8 cellular contexts compared by ENCODE assay signal in genomic region chr9:31443630-31444457, GRCh38.
DNase-seq lines count a peak whose midpoint lies in the region; ATAC-seq and TF ChIP-seq lines count a peak whose summit lies in the region.
"Not testable (repeated sequence)": the region's sequence is repeated elsewhere in the genome, so short reads cannot be mapped to it uniquely, and the experiment has no call there.

No MANE protein-coding gene starts in this region.

- H3K27me3 Mint-ChIP-seq in progenitor cell of endocrine pancreas, result not testable (repeated sequence)

- H3K4me1 Mint-ChIP-seq in progenitor cell of endocrine pancreas (ENCODE audit: low read depth), result peaks cover 22% of the 10 kb centered on the region

- DNase-seq in NCI-H69 (lab: John Stamatoyannopoulos, UW) (peak; percentile 66), glomerular visceral epithelial cell (ENCODE audit: extremely low spot score) (peak; percentile 54)
- DNase-seq in progenitor cell of endocrine pancreas (ENCODE audit: low spot score, unreplicated experiment), result not testable (repeated sequence)

- H3K9me3 Mint-ChIP-seq in progenitor cell of endocrine pancreas (ENCODE audit: low read depth), result not testable (repeated sequence)

- peak overlapping the region; percentile 92 for H3K27ac Mint-ChIP-seq in progenitor cell of endocrine pancreas

- not testable (repeated sequence) for H3K4me3 Mint-ChIP-seq in progenitor cell of endocrine pancreas (ENCODE audit: low read depth)

- not testable (repeated sequence) for TF ChIP-seq CTCF in progenitor cell of endocrine pancreas (IDR thresholded peaks at IDR 0.05; ENCODE audit: unreplicated experiment)

- H3K36me3 Mint-ChIP-seq in progenitor cell of endocrine pancreas (ENCODE audit: insufficient read depth), result not testable (repeated sequence)

- ATAC-seq in GM18508 (IDR thresholded peaks at IDR 0.05; ENCODE audit: insufficient read depth, unreplicated experiment), result peak; percentile 67
- peak; percentile 81 for ATAC-seq in GM19395 (IDR thresholded peaks at IDR 0.05; ENCODE audit: unreplicated experiment)
- peak; percentile 79 for ATAC-seq in GM21717 (IDR thresholded peaks at IDR 0.05; ENCODE audit: unreplicated experiment)
- ATAC-seq in HG02885 (IDR thresholded peaks at IDR 0.05; ENCODE audit: poor library complexity, unreplicated experiment), result peak; percentile 78
- ATAC-seq in HG03280 (IDR thresholded peaks at IDR 0.05; ENCODE audit: unreplicated experiment), result peak; percentile 44
